20 cellular contexts compared by ENCODE assay signal in the genomic region with DNA sequence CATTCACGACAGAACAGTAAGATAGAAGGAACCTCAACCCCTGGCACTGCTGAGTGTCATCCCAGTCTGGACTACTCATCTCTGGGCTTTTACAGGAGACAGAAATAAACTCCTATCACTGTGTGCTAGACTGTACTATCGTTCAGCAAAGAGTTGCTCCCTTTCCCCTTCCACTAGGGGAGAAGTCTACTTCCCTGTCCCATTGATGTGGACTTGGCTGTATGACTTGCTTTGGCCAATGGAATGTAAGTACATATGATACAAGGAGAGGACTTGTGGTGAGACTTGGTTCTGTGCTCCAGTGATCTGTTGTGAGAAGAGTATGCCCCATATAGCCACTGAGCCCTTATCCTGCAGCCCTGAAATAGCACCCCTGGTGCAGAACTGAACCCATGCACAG. TPM values are rescaled to one million over a fixed set of nuclear protein-coding genes. Genes with fewer than 3 reads are reported as not detected.
DNase-seq lines count a peak whose midpoint lies in the region; ATAC-seq, FAIRE-seq and TF ChIP-seq lines count a peak whose summit lies in the region.
"Had no signal": no experiment of that assay in that cellular context is flagged by ENCODE, and none has a peak within 500 bp of the region (broad histone marks: within the 10 kb centered on the region; RNA-seq: fewer than 3 reads in every experiment).

No MANE protein-coding gene starts in this region.

- no peak for TF ChIP-seq RAD21 in HepG2 (CRISPR knock-in tag; IDR thresholded peaks at IDR 0.05)

- H3K4me2 ChIP-seq in HepG2 (ENCODE audit: low read depth, low read length) = no peak overlapping the region

- H3K27ac ChIP-seq in HepG2 (ENCODE audit: extremely low read length, insufficient read depth, low read length) = no peak overlapping the region
- H3K27ac ChIP-seq in right lobe of liver = no peak overlapping the region
- H3K27ac ChIP-seq: C4-2B, HL-60 had no signal

- no peaks in the 10 kb centered on the region for H3K79me2 ChIP-seq in HepG2 (ENCODE audit: insufficient read depth, low read length)

- ATAC-seq in HepG2 = peak; percentile 62
- ATAC-seq in right lobe of liver = no peak
- no peak for ATAC-seq in HG02852 (IDR thresholded peaks at IDR 0.05; ENCODE audit: unreplicated experiment)

- no peak overlapping the region for H3K9ac ChIP-seq in HepG2 (ENCODE audit: insufficient read depth, low read depth, low read length)

- H3K36me3 ChIP-seq in HepG2 (replicated peaks in 1 of 2; ENCODE audit: control insufficient read depth in 1 of 2, insufficient read depth in 2 of 2, low read length in 2 of 2) = no peaks in the 10 kb centered on the region
- H3K36me3 ChIP-seq in right lobe of liver = no peaks in the 10 kb centered on the region

- no peaks in the 10 kb centered on the region for H3K9me3 ChIP-seq in HepG2 (ENCODE audit: low read length)
- H3K9me3 ChIP-seq in right lobe of liver = no peaks in the 10 kb centered on the region

- H3K4me3 Mint-ChIP-seq in neural crest cell = peak overlapping the region; percentile 42
- H3K4me3 Mint-ChIP-seq: CD4-positive, alpha-beta T cell had no signal

- no peaks in the 10 kb centered on the region for H4K20me1 ChIP-seq in HepG2 (ENCODE audit: insufficient read depth, low read length)

- no peaks in the 10 kb centered on the region for H3K36me3 Mint-ChIP-seq in neural crest cell (ENCODE audit: low read depth)

- CTCF ChIA-PET in HepG2 (lab: Yijun Ruan, JAX; ENCODE audit: low intra/inter-chr PET ratio, low total read pairs) = no interaction called here

- no peak overlapping the region for H3K27ac Mint-ChIP-seq in neural crest cell (ENCODE audit: unreplicated experiment)
- H3K27ac Mint-ChIP-seq: CD4-positive, alpha-beta T cell had no signal

- TF ChIP-seq CTCF in HepG2 (CRISPR knock-in tag; IDR thresholded peaks at IDR 0.05) (no peak), right lobe of liver (IDR thresholded peaks at IDR 0.05) (no peak), neural crest cell (conservative IDR thresholded peaks at IDR 0.05) (no peak)

- in situ Hi-C loops in HepG2 (cut with HindIII; ENCODE audit: extremely low pct_ligation_motif_present, low pct_unique_long_range_greater_than_20kb) = no loop called here

- peaks cover 29% of the 10 kb centered on the region for H3K4me1 ChIP-seq in HepG2 (ENCODE audit: insufficient read depth, low read length)
- no peaks in the 10 kb centered on the region for H3K4me1 ChIP-seq in right lobe of liver

- 24% methylated on average over 2 of the region's 2 CpGs for WGBS in HepG2 (ENCODE audit: low lambda C conversion rate)
- 74% methylated on average over 2 of the region's 2 CpGs for WGBS in right lobe of liver (ENCODE audit: insufficient coverage, low coverage, low lambda C conversion rate, missing lambda C conversion rate)

- POLR2A ChIA-PET in HepG2 (lab: Yijun Ruan, JAX) = no interaction called here

- no peak for DNase-seq in HepG2 (ENCODE audit: low spot score)
- no peak for DNase-seq in right lobe of liver
- peak; percentile 41 for DNase-seq in RKO (ENCODE audit: low spot score)
- DNase-seq in neural crest cell (ENCODE audit: low read depth, low spot score) = no peak
- DNase-seq in nucleus accumbens (lab: John Stamatoyannopoulos, UW) = no peak
- DNase-seq in SHP77 treated with DMSO at 0.1 percent for 48 hours (lab: John Stamatoyannopoulos, UW) = no peak
- DNase-seq: AML-193; CD4-positive, alpha-beta T cell; DMS153; DMS79; GDM1; GOT3; H7; IMR-90; KBM-7 had no signal

- peaks cover 26% of the 10 kb centered on the region for H3K27me3 Mint-ChIP-seq in neural crest cell (ENCODE audit: low read depth)

- peaks cover 7% of the 10 kb centered on the region for H3K4me1 Mint-ChIP-seq in neural crest cell

- intact Hi-C loops in HepG2 (cut with micrococcal nuclease; ENCODE audit: unreplicated experiment) = no loop called here
- intact Hi-C loops in right lobe of liver (cut with DNase I) = no loop called here

- no peak for TF ChIP-seq EP300 in HepG2 (IDR thresholded peaks at IDR 0.05; ENCODE audit: low read depth in 2 of 2, low read length in 2 of 2)
- TF ChIP-seq EP300 in HepG2 (CRISPR knock-in tag; IDR thresholded peaks at IDR 0.05; ENCODE audit: borderline replicate concordance) = no peak

- H2AFZ ChIP-seq in HepG2 (ENCODE audit: low read length) = no peak overlapping the region

- no peak for TF ChIP-seq POLR2A in HepG2 (IDR thresholded peaks at IDR 0.05; ENCODE audit: insufficient read depth in 1 of 2, low read depth in 2 of 2, low read length in 2 of 2)
- TF ChIP-seq POLR2A in right lobe of liver (IDR thresholded peaks at IDR 0.05) = no peak

- no TSS peak for BruUV-seq in HepG2 (replicated peaks; lab: Mats Ljungman, UMichigan)

- H3K4me3 ChIP-seq in HepG2 (replicated peaks in 1 of 3; ENCODE audit: insufficient read depth in 1 of 3, low read depth in 2 of 3, low read length in 3 of 3) (no peak overlapping the region), right lobe of liver (no peak overlapping the region)

- peaks cover 1 to 2% of the 10 kb centered on the region in 2 experiments; a peak in 2 of 5 replicates for H3K27me3 ChIP-seq in HepG2 (ENCODE audit: control insufficient read depth in 1 of 2, insufficient read depth in 2 of 2, low read length in 2 of 2)
- H3K27me3 ChIP-seq in right lobe of liver = no peaks in the 10 kb centered on the region

- H3K9me3 Mint-ChIP-seq in neural crest cell = no peaks in the 10 kb centered on the region
- H3K9me3 Mint-ChIP-seq: CD4-positive, alpha-beta T cell had no signal

- FAIRE-seq in HepG2 (lab: Jason Lieb, UNC) = no peak
- FAIRE-seq: A204.1 had no signal

RNA-seq across cellular contexts. Expression of a gene that starts 5.3 kb away (rescaled TPM):
- 4.4 and 6.2 TPM in 2 replicates for total RNA-seq in HepG2 (2016; rRNA removed; fragmentation: Illumina TruSeq; extraction: Trizol)
- 0.26 and 0.40 TPM in 2 replicates for total RNA-seq in HepG2 (2016; cell fraction: cytosol; rRNA removed; fragmentation: Illumina TruSeq; extraction: Trizol; ENCODE audit: low read depth)
- total RNA-seq in HepG2 (2016; cell fraction: insoluble cytoplasmic fraction; rRNA removed; fragmentation: Illumina TruSeq; extraction: Trizol) = 3.6 and 6.7 TPM in 2 replicates
- total RNA-seq in HepG2 (2016; cell fraction: membrane; rRNA removed; fragmentation: Illumina TruSeq; extraction: Trizol) = 0.65 and 0.86 TPM in 2 replicates
- 4.7 and 7.0 TPM in 2 replicates for total RNA-seq in HepG2 (2016; cell fraction: nucleus; rRNA removed; fragmentation: Illumina TruSeq; extraction: Trizol)
- polyA plus RNA-seq in HepG2 (2011; rRNA removed) = 1.5 and 2.2 TPM in 2 replicates
- 1.0 and 1.3 TPM in 2 replicates for polyA plus RNA-seq in HepG2 (2011; cell fraction: cytosol; rRNA removed)
- polyA plus RNA-seq in HepG2 (2011; cell fraction: nucleus; rRNA removed) = 7.0 and 11.6 TPM in 2 replicates
- polyA plus RNA-seq in HepG2 (2012) = 1.1 and 1.2 TPM in 2 replicates
- 0.14 and 0.16 TPM in 2 replicates for polyA plus RNA-seq in HepG2 (2016; cell fraction: cytosol; fragmentation: Illumina TruSeq; extraction: Trizol; ENCODE audit: low read depth)
- polyA plus RNA-seq in HepG2 (2016; cell fraction: insoluble cytoplasmic fraction; fragmentation: Illumina TruSeq; extraction: Trizol; ENCODE audit: low read depth) = 3.4 and 4.0 TPM in 2 replicates
- polyA plus RNA-seq in HepG2 (2016; cell fraction: membrane; fragmentation: Illumina TruSeq; extraction: Trizol; ENCODE audit: low read depth) = 0.29 and 0.38 TPM in 2 replicates
- polyA plus RNA-seq in HepG2 (2016; cell fraction: nucleus; fragmentation: Illumina TruSeq; extraction: Trizol; ENCODE audit: insufficient read depth, low read depth) = 12.8 and 16.5 TPM in 2 replicates
- 0.21 and 4.1 TPM in 2 replicates for polyA minus RNA-seq in HepG2 (2011; rRNA and poly(A)+ RNA removed; ENCODE audit: low replicate concordance)
- 0.89 and 1.2 TPM in 2 replicates for polyA minus RNA-seq in HepG2 (2011; cell fraction: cytosol; rRNA and poly(A)+ RNA removed)
- polyA minus RNA-seq in HepG2 (2011; cell fraction: nucleus; rRNA and poly(A)+ RNA removed) = 3.3 and 3.5 TPM in 2 replicates
- under 1 TPM; 0.34 to 0.92 (median 0.48) TPM for total RNA-seq in right lobe of liver
- total RNA-seq in neural crest cell = 15.6 and 16.2 TPM in 2 replicates

RNA-seq across cellular contexts. Expression of a gene that starts 18.6 kb away (rescaled TPM):
- total RNA-seq in HepG2 (2016; rRNA removed; fragmentation: Illumina TruSeq; extraction: Trizol) (0.73 and 1.2 TPM in 2 replicates), right lobe of liver (10 to 100 TPM in 4 of 6 experiments, 1 to 10 TPM in 2; 2.5 to 28.8 (median 18.6) TPM), neural crest cell (0.56 and 0.73 TPM in 2 replicates)
- 0.71 TPM in 2 replicates for total RNA-seq in HepG2 (2016; cell fraction: cytosol; rRNA removed; fragmentation: Illumina TruSeq; extraction: Trizol; ENCODE audit: low read depth)
- total RNA-seq in HepG2 (2016; cell fraction: insoluble cytoplasmic fraction; rRNA removed; fragmentation: Illumina TruSeq; extraction: Trizol) = 0.65 and 1.4 TPM in 2 replicates
- total RNA-seq in HepG2 (2016; cell fraction: membrane; rRNA removed; fragmentation: Illumina TruSeq; extraction: Trizol) = 0.34 and 0.76 TPM in 2 replicates
- 1.3 TPM in 2 replicates for total RNA-seq in HepG2 (2016; cell fraction: nucleus; rRNA removed; fragmentation: Illumina TruSeq; extraction: Trizol)
- 0.74 and 0.78 TPM in 2 replicates for polyA plus RNA-seq in HepG2 (2011; rRNA removed)
- polyA plus RNA-seq in HepG2 (2011; cell fraction: cytosol; rRNA removed) = 0.16 and 0.60 TPM in 2 replicates
- 1.6 and 2.1 TPM in 2 replicates for polyA plus RNA-seq in HepG2 (2011; cell fraction: nucleus; rRNA removed)
- polyA plus RNA-seq in HepG2 (2012) = 0.49 and 0.54 TPM in 2 replicates
- 1.5 and 1.7 TPM in 2 replicates for polyA plus RNA-seq in HepG2 (2016; cell fraction: cytosol; fragmentation: Illumina TruSeq; extraction: Trizol; ENCODE audit: low read depth)
- 0.97 and 1.0 TPM in 2 replicates for polyA plus RNA-seq in HepG2 (2016; cell fraction: insoluble cytoplasmic fraction; fragmentation: Illumina TruSeq; extraction: Trizol; ENCODE audit: low read depth)
- 0.22 and 0.55 TPM in 2 replicates for polyA plus RNA-seq in HepG2 (2016; cell fraction: membrane; fragmentation: Illumina TruSeq; extraction: Trizol; ENCODE audit: low read depth)
- 3.1 and 3.5 TPM in 2 replicates for polyA plus RNA-seq in HepG2 (2016; cell fraction: nucleus; fragmentation: Illumina TruSeq; extraction: Trizol; ENCODE audit: insufficient read depth, low read depth)
- polyA minus RNA-seq in HepG2 (2011; rRNA and poly(A)+ RNA removed; ENCODE audit: low replicate concordance) = 0.49 TPM in 1 of 2 replicates, not detected in the other
- polyA minus RNA-seq in HepG2 (2011; cell fraction: cytosol; rRNA and poly(A)+ RNA removed) = not detected in 2 replicates
- polyA minus RNA-seq in HepG2 (2011; cell fraction: nucleus; rRNA and poly(A)+ RNA removed) = 0.87 and 1.4 TPM in 2 replicates
- total RNA-seq: H7, HT1080 had no signal

RNA-seq across cellular contexts. Expression of a gene that starts 30.0 kb away (rescaled TPM):
- total RNA-seq in HepG2 (2016; rRNA removed; fragmentation: Illumina TruSeq; extraction: Trizol) (13.9 and 15.1 TPM in 2 replicates), right lobe of liver (10 to 100 TPM in 5 of 6 experiments, 1 to 10 TPM in 1; 6.9 to 30.9 (median 22.6) TPM), neural crest cell (7.2 and 7.9 TPM in 2 replicates)
- total RNA-seq in HepG2 (2016; cell fraction: cytosol; rRNA removed; fragmentation: Illumina TruSeq; extraction: Trizol; ENCODE audit: low read depth) = 4.7 and 7.4 TPM in 2 replicates
- total RNA-seq in HepG2 (2016; cell fraction: insoluble cytoplasmic fraction; rRNA removed; fragmentation: Illumina TruSeq; extraction: Trizol) = 13.4 and 17.5 TPM in 2 replicates
- total RNA-seq in HepG2 (2016; cell fraction: membrane; rRNA removed; fragmentation: Illumina TruSeq; extraction: Trizol) = 13.1 and 13.3 TPM in 2 replicates
- total RNA-seq in HepG2 (2016; cell fraction: nucleus; rRNA removed; fragmentation: Illumina TruSeq; extraction: Trizol) = 10.3 and 14.3 TPM in 2 replicates
- polyA plus RNA-seq in HepG2 (2011; rRNA removed) = 9.9 and 10.2 TPM in 2 replicates
- 6.7 and 8.8 TPM in 2 replicates for polyA plus RNA-seq in HepG2 (2011; cell fraction: cytosol; rRNA removed)
- polyA plus RNA-seq in HepG2 (2011; cell fraction: nucleus; rRNA removed) = 3.8 and 4.1 TPM in 2 replicates
- 7.1 and 12.4 TPM in 2 replicates for polyA plus RNA-seq in HepG2 (2012)
- polyA plus RNA-seq in HepG2 (2016; cell fraction: cytosol; fragmentation: Illumina TruSeq; extraction: Trizol; ENCODE audit: low read depth) = 4.6 and 5.2 TPM in 2 replicates
- polyA plus RNA-seq in HepG2 (2016; cell fraction: insoluble cytoplasmic fraction; fragmentation: Illumina TruSeq; extraction: Trizol; ENCODE audit: low read depth) = 11.8 and 13.2 TPM in 2 replicates
- 7.2 and 9.6 TPM in 2 replicates for polyA plus RNA-seq in HepG2 (2016; cell fraction: membrane; fragmentation: Illumina TruSeq; extraction: Trizol; ENCODE audit: low read depth)
- polyA plus RNA-seq in HepG2 (2016; cell fraction: nucleus; fragmentation: Illumina TruSeq; extraction: Trizol; ENCODE audit: insufficient read depth, low read depth) = 20.5 and 22.2 TPM in 2 replicates
- polyA minus RNA-seq in HepG2 (2011; rRNA and poly(A)+ RNA removed; ENCODE audit: low replicate concordance) = 11.1 and 11.3 TPM in 2 replicates
- polyA minus RNA-seq in HepG2 (2011; cell fraction: cytosol; rRNA and poly(A)+ RNA removed) = 6.5 and 7.1 TPM in 2 replicates
- polyA minus RNA-seq in HepG2 (2011; cell fraction: nucleus; rRNA and poly(A)+ RNA removed) = 4.8 and 7.3 TPM in 2 replicates

RNA-seq across cellular contexts. Expression of a gene that starts 30.1 kb away (rescaled TPM):
- total RNA-seq in HepG2 (2016; rRNA removed; fragmentation: Illumina TruSeq; extraction: Trizol) (not detected in 2 replicates), right lobe of liver (not detected), neural crest cell (0.20 TPM in 1 of 2 replicates, not detected in the other)
- not detected in 2 replicates for total RNA-seq in HepG2 (2016; cell fraction: cytosol; rRNA removed; fragmentation: Illumina TruSeq; extraction: Trizol; ENCODE audit: low read depth)
- 0.06 TPM in 1 of 2 replicates, not detected in the other for total RNA-seq in HepG2 (2016; cell fraction: insoluble cytoplasmic fraction; rRNA removed; fragmentation: Illumina TruSeq; extraction: Trizol)
- not detected in 2 replicates for total RNA-seq in HepG2 (2016; cell fraction: membrane; rRNA removed; fragmentation: Illumina TruSeq; extraction: Trizol)
- not detected in 2 replicates for total RNA-seq in HepG2 (2016; cell fraction: nucleus; rRNA removed; fragmentation: Illumina TruSeq; extraction: Trizol)
- 0.07 and 0.08 TPM in 2 replicates for polyA plus RNA-seq in HepG2 (2011; rRNA removed)
- 0.03 and 0.05 TPM in 2 replicates for polyA plus RNA-seq in HepG2 (2011; cell fraction: cytosol; rRNA removed)
- not detected in 2 replicates for polyA plus RNA-seq in HepG2 (2011; cell fraction: nucleus; rRNA removed)
- not detected in 2 replicates for polyA plus RNA-seq in HepG2 (2012)
- polyA plus RNA-seq in HepG2 (2016; cell fraction: cytosol; fragmentation: Illumina TruSeq; extraction: Trizol; ENCODE audit: low read depth) = not detected in 2 replicates
- not detected in 2 replicates for polyA plus RNA-seq in HepG2 (2016; cell fraction: insoluble cytoplasmic fraction; fragmentation: Illumina TruSeq; extraction: Trizol; ENCODE audit: low read depth)
- not detected in 2 replicates for polyA plus RNA-seq in HepG2 (2016; cell fraction: membrane; fragmentation: Illumina TruSeq; extraction: Trizol; ENCODE audit: low read depth)
- polyA plus RNA-seq in HepG2 (2016; cell fraction: nucleus; fragmentation: Illumina TruSeq; extraction: Trizol; ENCODE audit: insufficient read depth, low read depth) = not detected in 2 replicates
- 0.14 TPM in 1 of 2 replicates, not detected in the other for polyA minus RNA-seq in HepG2 (2011; rRNA and poly(A)+ RNA removed; ENCODE audit: low replicate concordance)
- not detected in 2 replicates for polyA minus RNA-seq in HepG2 (2011; cell fraction: cytosol; rRNA and poly(A)+ RNA removed)
- not detected in 2 replicates for polyA minus RNA-seq in HepG2 (2011; cell fraction: nucleus; rRNA and poly(A)+ RNA removed)
- total RNA-seq: CD4-positive, alpha-beta T cell; H7; HT1080; IMR-90 had no signal
- polyA plus RNA-seq: IMR-90 had no signal
